Comparison of ENCODE assay signal across 29 cellular contexts in genomic region chr2:64341461-64341860, GRCh38.
"Had no signal": no experiment of that assay in that cellular context is flagged by ENCODE, and none has a peak within 500 bp of the region (broad histone marks: within the 10 kb centered on the region; RNA-seq: fewer than 3 reads in every experiment).

No MANE protein-coding gene starts in this region.

- H3K9me3 ChIP-seq: ascending aorta had no signal

- H3K27ac ChIP-seq: ascending aorta, cardiac muscle cell, VCaP had no signal

- H3K27me3 ChIP-seq: ascending aorta had no signal

- H3K4me1 ChIP-seq: ascending aorta had no signal

- H3K36me3 ChIP-seq: ascending aorta, cardiac muscle cell had no signal

- H3K4me3 ChIP-seq: ascending aorta, cardiac muscle cell had no signal

- DNase-seq: activated CD4-positive, alpha-beta memory T cell treated with anti-CD3 and anti-CD28 coated beads, Interleukin-2, amount 10 ng/mL, durations not matched to agents 7 days and 5 days; activated CD4-positive, alpha-beta T cell treated with anti-CD3 and anti-CD28 coated beads for 1 hour; activated CD4-positive, alpha-beta T cell treated with anti-CD3 and anti-CD28 coated beads for 36 hours; activated CD4-positive, alpha-beta T cell treated with anti-CD3 and anti-CD28 coated beads for 48 hours; activated CD4-positive, alpha-beta T cell treated with anti-CD3 and anti-CD28 coated beads, Interleukin-2, amount 10 ng/mL, durations not matched to agents 7 days and 5 days; activated CD4-positive, alpha-beta T cell treated with anti-CD3 and anti-CD28 coated beads, Interleukin-2, amount 50 U/mL, for 48 hours; activated CD4-positive, CD25-positive, alpha-beta regulatory T cell; activated CD8-positive, alpha-beta memory T cell treated with anti-CD3 and anti-CD28 coated beads for 24 hours; activated CD8-positive, alpha-beta memory T cell treated with anti-CD3 and anti-CD28 coated beads, Interleukin-2, amount 10 ng/mL, durations not matched to agents 7 days and 5 days; activated CD8-positive, alpha-beta memory T cell treated with anti-CD3 and anti-CD28 coated beads, Interleukin-2, amount 50 U/mL, for 48 hours; activated CD8-positive, alpha-beta T cell treated with anti-CD3 and anti-CD28 coated beads, Interleukin-2, amount 10 ng/mL, durations not matched to agents 7 days and 5 days; activated effector memory CD4-positive, alpha-beta T cell treated with Interleukin-2 at 50 U/mL for 16 hours; activated gamma-delta T cell; activated naive CD4-positive, alpha-beta T cell treated with anti-CD3 and anti-CD28 coated beads, Interleukin-2, amount 10 ng/mL, durations not matched to agents 7 days and 5 days; activated naive CD4-positive, alpha-beta T cell treated with Interleukin-2 at 50 U/mL for 16 hours; activated naive CD8-positive, alpha-beta T cell treated with anti-CD3 and anti-CD28 coated beads, Interleukin-2, amount 10 ng/mL, durations not matched to agents 7 days and 5 days; activated naive CD8-positive, alpha-beta T cell treated with anti-CD3 and anti-CD28 coated beads, Interleukin-2, amount 50 U/mL, for 24 hours; activated T-cell treated with anti-CD3 and anti-CD28 coated beads, Interleukin-2, amount 50 U/mL, for 24 hours; activated T-cell treated with anti-CD3 and anti-CD28 coated beads, Interleukin-2, amount 50 U/mL, for 48 hours; amygdala; anterior cingulate cortex; caudate nucleus; cerebellar nuclear complex; T-helper 1 cell; T-helper 2 cell; T-helper 9 cell had no signal
